ENCODE assay signal across 8 cellular contexts in genomic region chr17:1197781-1198490, GRCh38. TPM values are rescaled to one million over a fixed set of nuclear protein-coding genes. Genes with fewer than 3 reads are reported as not detected.
DNase-seq lines count a peak whose midpoint lies in the region; ATAC-seq and TF ChIP-seq lines count a peak whose summit lies in the region.

No MANE protein-coding gene starts in this region.

- H3K4me3 ChIP-seq in fibroblast of villous mesenchyme (ENCODE audit: low read depth, low read length) (no peak overlapping the region), skin epidermis (no peak overlapping the region)

- ATAC-seq in Right ventricle myocardium inferior (peak; percentile 75), HG03571 (IDR thresholded peaks at IDR 0.05; ENCODE audit: unreplicated experiment) (peak; percentile 53)

- H3K27ac ChIP-seq in skin epidermis = peak overlapping the region; percentile 25 to 95 (median 79)

- intact Hi-C loops in Right ventricle myocardium inferior (cut with DNase I) (no loop called here), cardiac septum (cut with DNase I) (no loop called here)

- DNase-seq in Right ventricle myocardium inferior (ENCODE audit: missing footprints) (peak; percentile 87), cardiac septum (ENCODE audit: low spot score) (no peak), fibroblast of villous mesenchyme (ENCODE audit: low read depth) (peak; percentile 80), RKO (ENCODE audit: low spot score) (no peak), NCI-H345 treated with DMSO at 0.1 percent for 48 hours (lab: John Stamatoyannopoulos, UW; ENCODE audit: unreplicated experiment) (no peak)
- peak; percentile 36 to 47 for DNase-seq in activated CD8-positive, alpha-beta memory T cell treated with anti-CD3 and anti-CD28 coated beads for 4 hours (ENCODE audit: low read depth in 2 of 2)

- TF ChIP-seq CTCF in fibroblast of villous mesenchyme (IDR thresholded peaks at IDR 0.05; ENCODE audit: insufficient read depth, low read depth, low read length) = no peak

RNA-seq across cellular contexts. Expression of gene ABR, which starts 18.2 kb away (rescaled TPM):
- total RNA-seq in Right ventricle myocardium inferior (147 TPM), cardiac septum (158 TPM), fibroblast of villous mesenchyme (51.8 and 68.0 TPM in 2 replicates)

Comparison
In these comparisons a context has a peak if more than half of its experiments do, and no peak if none do; other contexts are left out.
1. DNase-seq: peak in Right ventricle myocardium inferior (single experiment), activated CD8-positive, alpha-beta memory T cell treated with anti-CD3 and anti-CD28 coated beads for 4 hours (2 of 2) and fibroblast of villous mesenchyme (single experiment); none in cardiac septum (single experiment), RKO (single experiment) and NCI-H345 treated with DMSO at 0.1 percent for 48 hours (single experiment).